Comparison of ENCODE assay signal across 1 cellular context in genomic region chr12:56153291-56154065, GRCh38.
TF ChIP-seq lines count a peak whose summit lies in the region.

No MANE protein-coding gene starts in this region.

TF ChIP-seq in H1, 55 proteins besides CTCF, POLR2A, EP300 and RAD21:
- TF ChIP-seq SIN3A (conservative IDR thresholded peaks at IDR 0.05 in 1 of 2, IDR thresholded peaks at IDR 0.05 in 1 of 2; ENCODE audit: low read depth in 1 of 2, low read length in 2 of 2) (no peak), CEBPB (IDR thresholded peaks at IDR 0.05; ENCODE audit: low read depth, low read length) (no peak)
